1 cellular context compared by ENCODE assay signal in genomic region chr6:2853766-2854393, GRCh38.
TF ChIP-seq lines count a peak whose summit lies in the region.

No MANE protein-coding gene starts in this region.

TF ChIP-seq in HepG2, 621 proteins besides CTCF, POLR2A, EP300 and RAD21 (continued from another document and continues in another):
- 0 out of 2 replicates have a peak, but pooled peaks have one; percentile 12 for TF ChIP-seq ZFY (CRISPR knock-in tag; IDR thresholded peaks at IDR 0.05)
- TF ChIP-seq TEAD3 (CRISPR knock-in tag; optimal IDR thresholded peaks at IDR 0.05; ENCODE audit: borderline replicate concordance), result peak; percentile 61
- TF ChIP-seq DRAP1 (CRISPR knock-in tag; IDR thresholded peaks at IDR 0.05), result peak; percentile 4; the same call in 1 of the 2 replicates
- TF ChIP-seq NAIF1 (CRISPR knock-in tag; IDR thresholded peaks at IDR 0.05; ENCODE audit: borderline replicate concordance), result no peak; the same call in 1 of the 2 replicates
- peak; percentile 55 for TF ChIP-seq SMC3 (IDR thresholded peaks at IDR 0.05; ENCODE audit: low read length)
- peak; percentile 83 for TF ChIP-seq HOXA3 (CRISPR knock-in tag; IDR thresholded peaks at IDR 0.05)
- TF ChIP-seq ZNF891 (CRISPR knock-in tag; IDR thresholded peaks at IDR 0.05), result no peak
- peak; percentile 68; the same call in 1 of the 2 replicates for TF ChIP-seq ZHX2 (IDR thresholded peaks at IDR 0.05; ENCODE audit: low read depth)
- no peak for TF ChIP-seq ZHX2 (CRISPR knock-in tag; IDR thresholded peaks at IDR 0.05; ENCODE audit: borderline replicate concordance)
- TF ChIP-seq THAP11 (CRISPR knock-in tag; IDR thresholded peaks at IDR 0.05), result peak; percentile 19; the same call in 1 of the 2 replicates
- TF ChIP-seq ZNF777 (CRISPR knock-in tag; IDR thresholded peaks at IDR 0.05), result no peak
- TF ChIP-seq PAXIP1 (CRISPR knock-in tag; conservative IDR thresholded peaks at IDR 0.05), result peak; percentile 64
- TF ChIP-seq LRRFIP1 (CRISPR knock-in tag; conservative IDR thresholded peaks at IDR 0.05), result no peak
- peak; percentile 60; the same call in 1 of the 2 replicates for TF ChIP-seq ZNF605 (CRISPR knock-in tag; IDR thresholded peaks at IDR 0.05)
- TF ChIP-seq ATF3 (CRISPR knock-in tag; IDR thresholded peaks at IDR 0.05), result peak; percentile 94
- TF ChIP-seq RCOR2 (CRISPR knock-in tag; IDR thresholded peaks at IDR 0.05), result peak; percentile 32; the same call in 1 of the 2 replicates
- TF ChIP-seq ZFP41 (CRISPR knock-in tag; IDR thresholded peaks at IDR 0.05; ENCODE audit: borderline replicate concordance), result no peak
- TF ChIP-seq ASH2L (IDR thresholded peaks at IDR 0.05; ENCODE audit: insufficient read length, low read depth, low read length), result peak; percentile 79
- TF ChIP-seq ZBTB20 (CRISPR knock-in tag; IDR thresholded peaks at IDR 0.05; ENCODE audit: borderline replicate concordance, low read depth), result peak; percentile 54
- 0 out of 2 replicates have a peak, but pooled peaks have one; percentile 24 for TF ChIP-seq IRF9 (CRISPR knock-in tag; IDR thresholded peaks at IDR 0.05; ENCODE audit: borderline replicate concordance)
- TF ChIP-seq ZNF878 (CRISPR knock-in tag; IDR thresholded peaks at IDR 0.05), result 0 out of 2 replicates have a peak, but pooled peaks have one; percentile 72
- TF ChIP-seq ZSCAN30 (CRISPR knock-in tag; IDR thresholded peaks at IDR 0.05), result peak; percentile 54; the same call in 1 of the 2 replicates
- TF ChIP-seq JUND (CRISPR knock-in tag; IDR thresholded peaks at IDR 0.05), result peak; percentile 92
- TF ChIP-seq ELF3 (CRISPR knock-in tag; IDR thresholded peaks at IDR 0.05), result peak; percentile 66; the same call in 1 of the 2 replicates
- TF ChIP-seq ETV5 (CRISPR knock-in tag; IDR thresholded peaks at IDR 0.05; ENCODE audit: borderline replicate concordance), result peak; percentile 73; the same call in 1 of the 2 replicates
- TF ChIP-seq FOXP1 (IDR thresholded peaks at IDR 0.05), result no peak
- 0 out of 2 replicates have a peak, but pooled peaks have one; percentile 11 for TF ChIP-seq FOXP1 (CRISPR knock-in tag; IDR thresholded peaks at IDR 0.05)
- 0 out of 2 replicates have a peak, but pooled peaks have one; percentile 19 for TF ChIP-seq ZNF281 (CRISPR knock-in tag; IDR thresholded peaks at IDR 0.05; ENCODE audit: borderline replicate concordance)
- peak; percentile 80; the same call in 1 of the 2 replicates for TF ChIP-seq FOSL1 (CRISPR knock-in tag; IDR thresholded peaks at IDR 0.05; ENCODE audit: borderline replicate concordance)
- peak; percentile 15; the same call in 1 of the 2 replicates for TF ChIP-seq CEBPG (CRISPR knock-in tag; IDR thresholded peaks at IDR 0.05)
- 0 out of 2 replicates have a peak, but pooled peaks have one; percentile 16 for TF ChIP-seq FOXO1 (CRISPR knock-in tag; IDR thresholded peaks at IDR 0.05)
- peak; percentile 20; the same call in 1 of the 2 replicates for TF ChIP-seq MED1 (CRISPR knock-in tag; IDR thresholded peaks at IDR 0.05)
- TF ChIP-seq ZNF639 (CRISPR knock-in tag; conservative IDR thresholded peaks at IDR 0.05), result 0 out of 2 replicates have a peak, but pooled peaks have one; percentile 21
- peak; percentile 46 for TF ChIP-seq ZGPAT (CRISPR knock-in tag; IDR thresholded peaks at IDR 0.05)
- peak in 1 of 2 experiments; percentile 27; a peak in 1 of 4 replicates for TF ChIP-seq ATF4 (CRISPR knock-in tag; IDR thresholded peaks at IDR 0.05)
- TF ChIP-seq PRPF4 (IDR thresholded peaks at IDR 0.05; ENCODE audit: low read depth, low read length, poor library complexity, severe bottlenecking), result no peak
- peak; percentile 45; the same call in 1 of the 2 replicates for TF ChIP-seq CREM (IDR thresholded peaks at IDR 0.05)
- TF ChIP-seq CREM (CRISPR knock-in tag; IDR thresholded peaks at IDR 0.05), result no peak
- TF ChIP-seq ZNF430 (CRISPR knock-in tag; IDR thresholded peaks at IDR 0.05), result no peak
